In genomic region chrX:39484669-39485068, GRCh38 we compare ENCODE assay signal across 10 cellular contexts.
"Had no signal": no experiment of that assay in that cellular context is flagged by ENCODE, and none has a peak within 500 bp of the region (broad histone marks: within the 10 kb centered on the region; RNA-seq: fewer than 3 reads in every experiment).

No MANE protein-coding gene starts in this region.

- H3K36me3 Mint-ChIP-seq: activated naive CD8-positive, alpha-beta T cell treated with anti-CD3 and anti-CD28 coated beads, Interleukin-2, amount 10 ng/mL, durations not matched to agents 7 days and 5 days had no signal

- H3K27me3 Mint-ChIP-seq: activated naive CD8-positive, alpha-beta T cell treated with anti-CD3 and anti-CD28 coated beads, Interleukin-2, amount 10 ng/mL, durations not matched to agents 7 days and 5 days had no signal

- DNase-seq: activated CD4-positive, alpha-beta T cell treated with anti-CD3 and anti-CD28 coated beads for 1 hour; activated CD4-positive, alpha-beta T cell treated with anti-CD3 and anti-CD28 coated beads, Interleukin-2, amount 50 U/mL, for 48 hours; activated gamma-delta T cell treated with Interleukin-2 at 50 U/mL for 16 hours; activated naive CD8-positive, alpha-beta T cell treated with anti-CD3 and anti-CD28 coated beads, Interleukin-2, amount 10 ng/mL, durations not matched to agents 7 days and 5 days; activated T-cell treated with anti-CD3 and anti-CD28 coated beads, Interleukin-2, amount 50 U/mL, for 48 hours; esophagus squamous epithelium; foreskin fibroblast; left ventricle myocardium inferior; mesendoderm; pancreas had no signal

- H3K27ac Mint-ChIP-seq: activated naive CD8-positive, alpha-beta T cell treated with anti-CD3 and anti-CD28 coated beads, Interleukin-2, amount 10 ng/mL, durations not matched to agents 7 days and 5 days had no signal

- H3K4me3 Mint-ChIP-seq: activated naive CD8-positive, alpha-beta T cell treated with anti-CD3 and anti-CD28 coated beads, Interleukin-2, amount 10 ng/mL, durations not matched to agents 7 days and 5 days had no signal

- H3K9me3 Mint-ChIP-seq: activated naive CD8-positive, alpha-beta T cell treated with anti-CD3 and anti-CD28 coated beads, Interleukin-2, amount 10 ng/mL, durations not matched to agents 7 days and 5 days had no signal

- ATAC-seq: pancreas had no signal
